ENCODE assay signal across 8 cellular contexts in the genomic region with DNA sequence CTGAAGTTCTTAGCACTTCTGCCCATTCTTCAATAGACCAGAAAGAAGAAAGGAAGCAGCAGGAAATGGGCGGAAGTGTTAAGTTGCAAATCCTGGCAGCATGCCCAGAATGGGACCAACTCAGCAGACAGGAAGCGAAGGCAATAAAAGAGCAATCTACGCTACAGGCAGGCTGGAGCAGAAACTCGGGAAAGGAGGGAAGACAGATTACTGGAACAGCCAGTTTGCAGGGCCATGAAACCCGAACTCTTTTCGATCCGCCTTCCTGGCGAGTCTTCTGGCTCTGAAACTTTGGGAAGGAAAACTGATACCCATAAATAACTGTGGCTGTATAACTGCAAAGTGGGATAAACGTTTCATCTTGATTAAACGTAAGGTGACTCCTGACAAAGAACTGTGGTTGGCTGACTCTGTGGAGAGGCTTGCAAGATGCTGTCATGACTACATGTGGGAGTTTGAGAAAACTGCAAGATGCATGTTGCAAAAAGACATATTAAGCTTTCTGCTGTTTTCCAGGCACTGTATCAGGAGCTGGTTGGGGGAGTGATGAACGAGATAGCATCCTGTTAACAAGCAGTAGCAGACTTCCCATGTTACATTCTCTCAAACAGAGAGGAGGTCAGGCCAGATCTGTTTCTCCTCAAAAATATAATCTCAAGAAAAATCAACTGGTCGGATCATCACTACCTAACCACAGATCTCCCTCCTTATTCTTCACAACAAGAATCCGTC.
A peak's percentile ranks its signal among the peaks of the same experiment; 100 is the strongest.
DNase-seq lines count a peak whose midpoint lies in the region; ATAC-seq and TF ChIP-seq lines count a peak whose summit lies in the region.

No MANE protein-coding gene starts in this region.

- WGBS in prostate gland: 10% methylated on average over 13 of the region's 13 CpGs

- no peaks in the 10 kb centered on the region for H3K36me3 ChIP-seq in prostate gland

- intact Hi-C loops in prostate gland (cut with DNase I): no loop called here

- no peaks in the 10 kb centered on the region for H3K9me3 ChIP-seq in prostate gland

- H3K27me3 ChIP-seq in prostate gland (replicated peaks; ENCODE audit: insufficient read depth): no peaks in the 10 kb centered on the region

- DNase-seq in activated gamma-delta T cell treated with Interleukin-2 at 50 U/mL for 16 hours (peak; percentile 79), activated gamma-delta T cell (lab: John Stamatoyannopoulos, UW) (no peak), NCI-H69 (lab: John Stamatoyannopoulos, UW) (peak; percentile 99), activated T-cell treated with anti-CD3 and anti-CD28 coated beads for 48 hours (ENCODE audit: low read depth) (peak; percentile 41), foreskin fibroblast (peak; percentile 98), prostate gland (ENCODE audit: low spot score) (peak; percentile 49), cerebellar cortex (ENCODE audit: low spot score) (no peak)

- no peaks in the 10 kb centered on the region for H3K4me1 ChIP-seq in prostate gland (replicated peaks)

- H3K27ac ChIP-seq in prostate gland: no peak overlapping the region

- TF ChIP-seq CTCF in foreskin fibroblast (IDR thresholded peaks at IDR 0.05; ENCODE audit: low read depth, low read length) (no peak), prostate gland (IDR thresholded peaks at IDR 0.05) (no peak)

- H3K4me3 ChIP-seq in foreskin fibroblast (ENCODE audit: low read depth in 1 of 2, low read length in 2 of 2): no peak overlapping the region
- no peak overlapping the region for H3K4me3 ChIP-seq in prostate gland

- no peak for TF ChIP-seq POLR2A in prostate gland (IDR thresholded peaks at IDR 0.05)

- no peak for ATAC-seq in HG03571 (IDR thresholded peaks at IDR 0.05; ENCODE audit: unreplicated experiment)

Comparison
In these comparisons a context has a peak if more than half of its experiments do, and no peak if none do; other contexts are left out.
1. DNase-seq: peak in activated gamma-delta T cell treated with Interleukin-2 at 50 U/mL for 16 hours (single experiment), NCI-H69 (single experiment), activated T-cell treated with anti-CD3 and anti-CD28 coated beads for 48 hours (single experiment), foreskin fibroblast (2 of 2) and prostate gland (single experiment); none in activated gamma-delta T cell (single experiment) and cerebellar cortex (single experiment).